8 cellular contexts compared by ENCODE assay signal in genomic region chr10:124152781-124153600, GRCh38. TPM values are rescaled to one million over a fixed set of nuclear protein-coding genes. Genes with fewer than 3 reads are reported as not detected.
DNase-seq lines count a peak whose midpoint lies in the region; ATAC-seq, FAIRE-seq and TF ChIP-seq lines count a peak whose summit lies in the region.

No MANE protein-coding gene starts in this region.

- WGBS in right lobe of liver (ENCODE audit: insufficient coverage, low coverage, low lambda C conversion rate, missing lambda C conversion rate), result 19% methylated on average over 8 of the region's 25 CpGs

- H3K9me3 ChIP-seq in DOHH2 (ENCODE audit: control insufficient read depth, insufficient read depth, low read length) (peaks cover 6% of the 10 kb centered on the region; the same call in 1 of the 2 replicates), right lobe of liver (no peaks in the 10 kb centered on the region)

- no peaks in the 10 kb centered on the region for H3K9me2 ChIP-seq in DOHH2 (replicated peaks; ENCODE audit: control insufficient read depth, low read length)

- no peaks in the 10 kb centered on the region for H3K27me3 ChIP-seq in DOHH2 (ENCODE audit: control insufficient read depth, low read length)
- no peaks in the 10 kb centered on the region for H3K27me3 ChIP-seq in bronchial epithelial cell (ENCODE audit: control insufficient read depth, insufficient read depth, low read length)
- no peaks in the 10 kb centered on the region for H3K27me3 ChIP-seq in right lobe of liver

- intact Hi-C loops in right lobe of liver (cut with DNase I), result no loop called here

- no peak overlapping the region for H3K27ac ChIP-seq in DOHH2 (ENCODE audit: low read depth, low read length)
- peak overlapping the region; percentile 7 to 49 (median 37) for H3K27ac ChIP-seq in right lobe of liver

- H3K4me2 ChIP-seq in DOHH2 (ENCODE audit: low read length), result peak overlapping the region; percentile 59

- DNase-seq in Kasumi-1 (lab: John Stamatoyannopoulos, UW), result peak; percentile 88
- peak; percentile 20 for DNase-seq in T follicular helper cell (ENCODE audit: low read depth)
- DNase-seq in bronchial epithelial cell (ENCODE audit: low read depth), result peak; percentile 96
- DNase-seq in right lobe of liver, result peak in 1 of 3 donors; percentile 59
- peak; percentile 13 for DNase-seq in stimulated activated CD8-positive, alpha-beta memory T cell treated with anti-CD3 and anti-CD28 coated beads, Interleukin-4, amount 100 ng/mL, for 24 hours (ENCODE audit: low read depth)
- no peak for DNase-seq in cerebellar cortex (ENCODE audit: low spot score)

- ATAC-seq in GM21825 (IDR thresholded peaks at IDR 0.05; ENCODE audit: unreplicated experiment) (peak; percentile 88), right lobe of liver (peak; percentile 56 to 74 (median 66))

- FAIRE-seq in bronchial epithelial cell (lab: Jason Lieb, UNC), result no peak

- no peaks in the 10 kb centered on the region for H3K36me3 ChIP-seq in DOHH2 (ENCODE audit: control insufficient read depth, low read length)
- no peaks in the 10 kb centered on the region for H3K36me3 ChIP-seq in bronchial epithelial cell (ENCODE audit: control insufficient read depth, insufficient read depth, low read length)
- H3K36me3 ChIP-seq in right lobe of liver, result no peaks in the 10 kb centered on the region

- H3K4me1 ChIP-seq in DOHH2 (ENCODE audit: control insufficient read depth, low read length) (peaks cover 18% of the 10 kb centered on the region), right lobe of liver (peaks cover 0 to 10% (median 2%) of the 10 kb centered on the region in 4 donors)

- no peak for TF ChIP-seq POLR2A in right lobe of liver (IDR thresholded peaks at IDR 0.05)

- TF ChIP-seq CTCF in DOHH2 (IDR thresholded peaks at IDR 0.05; ENCODE audit: low read depth, low read length, poor library complexity, severe bottlenecking), result no peak
- TF ChIP-seq CTCF in bronchial epithelial cell (IDR thresholded peaks at IDR 0.05; ENCODE audit: insufficient read depth, low read length, severe bottlenecking), result no peak
- no peak for TF ChIP-seq CTCF in right lobe of liver (IDR thresholded peaks at IDR 0.05)

- H3K79me2 ChIP-seq in DOHH2 (ENCODE audit: control insufficient read depth, low read length), result no peaks in the 10 kb centered on the region

- no peaks in the 10 kb centered on the region for H3F3A ChIP-seq in DOHH2 (ENCODE audit: control insufficient read depth, insufficient read depth)

- H3K4me3 ChIP-seq in DOHH2 (ENCODE audit: low read length) (peak overlapping the region; percentile 22), bronchial epithelial cell (ENCODE audit: low read depth, low read length) (peak overlapping the region; percentile 9), right lobe of liver (no peak overlapping the region)

- no peaks in the 10 kb centered on the region for H4K20me1 ChIP-seq in DOHH2 (ENCODE audit: control insufficient read depth, insufficient read depth, low read depth, low read length)

RNA-seq across cellular contexts. Expression of gene CHST15, which starts 59.6 kb away (rescaled TPM):
- total RNA-seq in bronchial epithelial cell (11.1 and 12.8 TPM in 2 replicates), right lobe of liver (10 to 100 TPM in 5 of 6 experiments, 1 to 10 TPM in 1; 9.2 to 25.8 (median 11.8) TPM)

Comparison
In these comparisons a context has a peak if more than half of its experiments do, and no peak if none do; other contexts are left out.
1. H3K4me3 ChIP-seq: peak in DOHH2 (single experiment) and bronchial epithelial cell (single experiment); none in right lobe of liver (0 of 3).